ENCODE assay signal across 17 cellular contexts in genomic region chr16:22031483-22032083, GRCh38. TPM values are rescaled to one million over a fixed set of nuclear protein-coding genes. Genes with fewer than 3 reads are reported as not detected.
DNase-seq lines count a peak whose midpoint lies in the region; ATAC-seq, FAIRE-seq and TF ChIP-seq lines count a peak whose summit lies in the region.
"Had no signal": no experiment of that assay in that cellular context is flagged by ENCODE, and none has a peak within 500 bp of the region (broad histone marks: within the 10 kb centered on the region; RNA-seq: fewer than 3 reads in every experiment).

No MANE protein-coding gene starts in this region.

- no peak overlapping the region for H2BK15ac ChIP-seq in H1 (ENCODE audit: low read length)

- no peak overlapping the region for H3K18ac ChIP-seq in H1 (ENCODE audit: extremely low read depth, low read length)

- H3K27me3 ChIP-seq in RWPE2 (ENCODE audit: insufficient read depth, poor library complexity, severe bottlenecking) (no peaks in the 10 kb centered on the region), H1 (replicated peaks in 1 of 4; ENCODE audit: control insufficient read depth in 3 of 4, extremely low read depth in 1 of 4, insufficient read depth in 3 of 4, low read length in 3 of 4) (no peaks in the 10 kb centered on the region)

- H4K8ac ChIP-seq in H1 (ENCODE audit: extremely low read depth, insufficient read depth, low read length): no peak overlapping the region

- no peak overlapping the region for H3K14ac ChIP-seq in H1 (ENCODE audit: insufficient read length)

- POLR2A ChIA-PET in H1 (lab: Charles Lee; ENCODE audit: partially characterized antibody): no interaction called here

- TF ChIP-seq CTCF in RWPE2 (IDR thresholded peaks at IDR 0.05; ENCODE audit: poor library complexity, severe bottlenecking) (no peak), H1 (IDR thresholded peaks at IDR 0.05; ENCODE audit: control extremely low read depth in 1 of 3, insufficient read depth in 1 of 3, low read depth in 1 of 3, low read length in 3 of 3) (no peak)

- peaks cover 51% of the 10 kb centered on the region for H3K36me3 Mint-ChIP-seq in activated T-cell treated with anti-CD3 and anti-CD28 coated beads, Interleukin-2, amount 50 U/mL, for 24 hours (ENCODE audit: low read depth)
- peaks cover 0 to 3% of the 10 kb centered on the region in 2 donors for H3K36me3 Mint-ChIP-seq in activated T-cell treated with anti-CD3 and anti-CD28 coated beads, Interleukin-2, amount 50 U/mL, for 72 hours (ENCODE audit: insufficient read depth in 2 of 2)

- peaks cover 0 to 2% of the 10 kb centered on the region in 2 experiments for H4K20me1 ChIP-seq in H1 (replicated peaks in 1 of 2; ENCODE audit: control insufficient read depth in 1 of 2, insufficient read depth in 2 of 2, low read length in 2 of 2)

- no peak overlapping the region for H3K23ac ChIP-seq in H1 (ENCODE audit: insufficient read length)

- FAIRE-seq in H1 (lab: Jason Lieb, UNC) (no peak), GM12892 (lab: Jason Lieb, UNC) (no peak)
- FAIRE-seq: A204.1 had no signal

- no peak overlapping the region for H2AK5ac ChIP-seq in H1 (ENCODE audit: low read depth, low read length)

- H3K4me1 Mint-ChIP-seq in activated T-cell treated with anti-CD3 and anti-CD28 coated beads, Interleukin-2, amount 50 U/mL, for 24 hours (ENCODE audit: low read depth): peaks cover 51% of the 10 kb centered on the region
- peaks cover 33% of the 10 kb centered on the region for H3K4me1 Mint-ChIP-seq in activated T-cell treated with anti-CD3 and anti-CD28 coated beads, Interleukin-2, amount 50 U/mL, for 72 hours (ENCODE audit: low read depth)

- H3K79me2 ChIP-seq in H1 (ENCODE audit: control insufficient read depth in 1 of 2, insufficient read depth in 2 of 2, low read length in 2 of 2): peaks cover 0 to 17% of the 10 kb centered on the region in 2 experiments; a peak in 2 of 4 replicates

- TF ChIP-seq RAD21 in H1 (IDR thresholded peaks at IDR 0.05 in 1 of 2, conservative IDR thresholded peaks at IDR 0.05 in 1 of 2; ENCODE audit: low read depth in 2 of 2, low read length in 2 of 2): no peak

- peak overlapping the region; percentile 57 for H3K27ac Mint-ChIP-seq in activated T-cell treated with anti-CD3 and anti-CD28 coated beads, Interleukin-2, amount 50 U/mL, for 24 hours
- no peak overlapping the region for H3K27ac Mint-ChIP-seq in activated T-cell treated with anti-CD3 and anti-CD28 coated beads, Interleukin-2, amount 50 U/mL, for 72 hours

- H3K9ac ChIP-seq in H1 (replicated peaks in 1 of 4; ENCODE audit: extremely low read depth in 1 of 4, low read depth in 3 of 4, low read length in 3 of 4): no peak overlapping the region

- no peaks in the 10 kb centered on the region for H3K23me2 ChIP-seq in H1 (ENCODE audit: low read depth, low read length)

- H3K4me1 ChIP-seq in RWPE2 (ENCODE audit: insufficient read depth, poor library complexity, severe bottlenecking) (peaks cover 38% of the 10 kb centered on the region), H1 (replicated peaks in 1 of 4; ENCODE audit: control insufficient read depth in 3 of 4, insufficient read depth in 4 of 4, low read length in 3 of 4) (peaks cover 0 to 5% (median 0%) of the 10 kb centered on the region in 4 experiments; a peak in 1 of 7 replicates)

- H3K27me3 Mint-ChIP-seq in activated T-cell treated with anti-CD3 and anti-CD28 coated beads, Interleukin-2, amount 50 U/mL, for 24 hours: no peaks in the 10 kb centered on the region
- H3K27me3 Mint-ChIP-seq in activated T-cell treated with anti-CD3 and anti-CD28 coated beads, Interleukin-2, amount 50 U/mL, for 72 hours (ENCODE audit: low read depth): no peaks in the 10 kb centered on the region

- no peak overlapping the region for H4K5ac ChIP-seq in H1 (ENCODE audit: insufficient read length, low read depth, low read length)

- no peak overlapping the region for H2BK12ac ChIP-seq in H1 (ENCODE audit: low read depth, low read length)

- no peak overlapping the region for H3K4ac ChIP-seq in H1 (replicated peaks; ENCODE audit: insufficient read length, low read depth, low read length)

- in situ Hi-C loops in KBM-7 (cut with MboI; ENCODE audit: low pct_unique_long_range_greater_than_20kb, low sequenced_read_pairs): no loop called here

- TF ChIP-seq EP300 in H1 (IDR thresholded peaks at IDR 0.05; ENCODE audit: borderline replicate concordance in 1 of 2, low read depth in 2 of 2, low read length in 2 of 2): no peak

- H4K91ac ChIP-seq in H1 (replicated peaks; ENCODE audit: insufficient read length, low read length): no peak overlapping the region

- H3K56ac ChIP-seq in H1 (replicated peaks; ENCODE audit: insufficient read length, low read depth, low read length): no peak overlapping the region

- peaks cover 63% of the 10 kb centered on the region for H3K36me3 ChIP-seq in RWPE2 (ENCODE audit: low read depth)
- no peaks in the 10 kb centered on the region; a peak in 1 of 8 replicates for H3K36me3 ChIP-seq in H1 (ENCODE audit: control insufficient read depth in 2 of 4, insufficient read depth in 4 of 4, low read length in 3 of 4)

- no peak overlapping the region for H3K4me2 ChIP-seq in H1 (ENCODE audit: insufficient read depth in 1 of 2, low read depth in 2 of 2, low read length in 2 of 2)

- DNase-seq in activated T-cell treated with anti-CD3 and anti-CD28 coated beads, Interleukin-2, amount 50 U/mL, for 24 hours: no peak
- DNase-seq in activated T-cell treated with anti-CD3 and anti-CD28 coated beads, Interleukin-2, amount 50 U/mL, for 72 hours: no peak
- DNase-seq in KBM-7: peak; percentile 13
- no peak for DNase-seq in RWPE2 (ENCODE audit: low spot score)
- no peak for DNase-seq in H1 (ENCODE audit: low read depth in 1 of 2, low spot score in 2 of 2)
- no peak for DNase-seq in GM12892 (ENCODE audit: insufficient read length)
- DNase-seq in DMS53 treated with DMSO at 0.1 percent for 48 hours (lab: John Stamatoyannopoulos, UW; ENCODE audit: unreplicated experiment): no peak
- no peak for DNase-seq in GM19240 (ENCODE audit: insufficient read length, low spot score)
- DNase-seq: NCI-H1417 treated with DMSO at 0.1 percent for 48 hours, NCI-H2029, NCI-H510A treated with DMSO at 0.1 percent for 48 hours, RPMI8226 had no signal

- no peak overlapping the region for H3K4me3 ChIP-seq in RWPE2 (ENCODE audit: severe bottlenecking)
- H3K4me3 ChIP-seq in H1 (ENCODE audit: extremely low read depth in 1 of 4, insufficient read depth in 2 of 4, low read depth in 3 of 4, low read length in 4 of 4): no peak overlapping the region
- H3K4me3 ChIP-seq: SK-N-MC had no signal

- no peak overlapping the region for H2BK20ac ChIP-seq in H1 (ENCODE audit: low read length)

- no peaks in the 10 kb centered on the region for H3K9me3 Mint-ChIP-seq in activated T-cell treated with anti-CD3 and anti-CD28 coated beads, Interleukin-2, amount 50 U/mL, for 24 hours
- H3K9me3 Mint-ChIP-seq in activated T-cell treated with anti-CD3 and anti-CD28 coated beads, Interleukin-2, amount 50 U/mL, for 72 hours: no peaks in the 10 kb centered on the region

- no peak overlapping the region for H2AFZ ChIP-seq in H1 (ENCODE audit: low read length)

- CTCF ChIA-PET in H1 (lab: Charles Lee; ENCODE audit: partially characterized antibody): interaction anchor here (0.9 to 1.0 kb wide), 2 partner anchors 13 to 24 kb away, joined by 3 read pairs; no protein-coding TSS in a partner anchor

- H3K27ac ChIP-seq in RWPE2 (ENCODE audit: poor library complexity, severe bottlenecking): peak overlapping the region; percentile 96
- no peak overlapping the region for H3K27ac ChIP-seq in H1 (ENCODE audit: low read depth, low read length)
- H3K27ac ChIP-seq: C4-2B, SK-N-MC had no signal

- no peak overlapping the region for H3K4me3 Mint-ChIP-seq in activated T-cell treated with anti-CD3 and anti-CD28 coated beads, Interleukin-2, amount 50 U/mL, for 24 hours
- no peak overlapping the region for H3K4me3 Mint-ChIP-seq in activated T-cell treated with anti-CD3 and anti-CD28 coated beads, Interleukin-2, amount 50 U/mL, for 72 hours

- WGBS in H1 (ENCODE audit: extremely low coverage in 1 of 2, insufficient coverage in 1 of 2, insufficient read length in 1 of 2, insufficient replicate concordance in 2 of 2, low coverage in 1 of 2, low lambda C conversion rate in 2 of 2, missing lambda C conversion rate in 1 of 2), 2 experiments: 60% methylated on average over 2 of the region's 2 CpGs; no CpG with 5 or more reads in 1 of the 2 experiments

- H2BK5ac ChIP-seq in H1 (ENCODE audit: low read depth, low read length): no peak overlapping the region

- no peak overlapping the region for H2BK120ac ChIP-seq in H1 (replicated peaks; ENCODE audit: low read depth, low read length)

- no peak for ATAC-seq in activated T-cell treated with anti-CD3 and anti-CD28 coated beads, Interleukin-2, amount 50 U/mL, for 72 hours (replicated peaks in 1 of 2)
- ATAC-seq in RWPE2 (ENCODE audit: low read depth): no peak

- TF ChIP-seq POLR2A in H1 (IDR thresholded peaks at IDR 0.05; ENCODE audit: control extremely low read depth in 1 of 2, low read depth in 2 of 2, low read length in 2 of 2) (no peak), GM12892 (IDR thresholded peaks at IDR 0.05; ENCODE audit: low read depth, low read length) (no peak)

- peaks cover 3% of the 10 kb centered on the region; the same call in 1 of the 2 replicates for H3K79me1 ChIP-seq in H1 (ENCODE audit: low read depth, low read length)

- H3K9me3 ChIP-seq in RWPE2 (ENCODE audit: severe bottlenecking): no peaks in the 10 kb centered on the region
- no peaks in the 10 kb centered on the region for H3K9me3 ChIP-seq in H1 (ENCODE audit: insufficient read depth in 2 of 2, low read depth in 1 of 2, low read length in 1 of 2)

RNA-seq across cellular contexts. Expression of gene MOSMO, which starts 23.7 kb away (rescaled TPM):
- total RNA-seq in activated T-cell treated with anti-CD3 and anti-CD28 coated beads, Interleukin-2, amount 50 U/mL, for 72 hours: 10 to 100 TPM; 16.3 to 16.4 TPM
- total RNA-seq in H1 (2021; fragmentation: NEBNext Ultra II Directional; extraction: Animal tissue kit (Norgen Biotek cat#: 25700)): 13.1 and 14.8 TPM in 2 replicates
- 7.8 and 8.6 TPM in 2 replicates for polyA plus RNA-seq in H1 (2011; rRNA removed)
- 8.3 TPM for polyA plus RNA-seq in H1 (2011; cell fraction: cytosol; rRNA removed)
- polyA plus RNA-seq in H1 (2011; cell fraction: nucleus; rRNA removed): 9.6 TPM
- polyA plus RNA-seq in H1 (2012, experiment 1 of 2): 8.5 to 14.4 TPM (median 11.8 TPM) in 4 replicates
- 4.4 TPM for polyA plus RNA-seq in H1 (2012, experiment 2 of 2)
- polyA plus RNA-seq in H1 (2013, experiment 1 of 2): 11.7 TPM
- 13.9 TPM for polyA plus RNA-seq in H1 (2013, experiment 2 of 2)
- 9.6 and 12.2 TPM in 2 replicates for polyA minus RNA-seq in H1 (2011; rRNA and poly(A)+ RNA removed)
- polyA minus RNA-seq in H1 (2011; cell fraction: cytosol; rRNA and poly(A)+ RNA removed): 9.3 TPM
- polyA minus RNA-seq in H1 (2011; cell fraction: nucleus; rRNA and poly(A)+ RNA removed): 17.6 TPM
- 5.9 TPM for polyA plus RNA-seq in GM12892 (2012; ENCODE audit: missing spikeins)

RNA-seq across cellular contexts. Expression of gene PDZD9, which starts 30.7 kb away (rescaled TPM):
- total RNA-seq in activated T-cell treated with anti-CD3 and anti-CD28 coated beads, Interleukin-2, amount 50 U/mL, for 72 hours: not detected
- not detected in 2 replicates for total RNA-seq in H1 (2021; fragmentation: NEBNext Ultra II Directional; extraction: Animal tissue kit (Norgen Biotek cat#: 25700))
- polyA plus RNA-seq in H1 (2011; rRNA removed): not detected in 2 replicates
- polyA plus RNA-seq in H1 (2011; cell fraction: cytosol; rRNA removed): not detected
- not detected for polyA plus RNA-seq in H1 (2011; cell fraction: nucleus; rRNA removed)
- polyA plus RNA-seq in H1 (2012, experiment 1 of 2): not detected in 4 replicates
- polyA plus RNA-seq in H1 (2012, experiment 2 of 2): not detected
- not detected for polyA plus RNA-seq in H1 (2013, experiment 1 of 2)
- polyA plus RNA-seq in H1 (2013, experiment 2 of 2): not detected
- not detected in 2 replicates for polyA minus RNA-seq in H1 (2011; rRNA and poly(A)+ RNA removed)
- not detected for polyA minus RNA-seq in H1 (2011; cell fraction: cytosol; rRNA and poly(A)+ RNA removed)
- polyA minus RNA-seq in H1 (2011; cell fraction: nucleus; rRNA and poly(A)+ RNA removed): not detected
- 0.68 TPM for polyA plus RNA-seq in GM12892 (2012; ENCODE audit: missing spikeins)
- total RNA-seq: HT1080, M059J had no signal
